Comparison of ENCODE assay signal across 12 cellular contexts in genomic region chr21:32334980-32335471, GRCh38. TPM values are rescaled to one million over a fixed set of nuclear protein-coding genes. Genes with fewer than 3 reads are reported as not detected.
A peak's percentile ranks its signal among the peaks of the same experiment; 100 is the strongest.
DNase-seq lines count a peak whose midpoint lies in the region; ATAC-seq and FAIRE-seq lines count a peak whose summit lies in the region.
"Had no signal": no experiment of that assay in that cellular context is flagged by ENCODE, and none has a peak within 500 bp of the region (broad histone marks: within the 10 kb centered on the region; RNA-seq: fewer than 3 reads in every experiment).

No MANE protein-coding gene starts in this region.

- no peak for FAIRE-seq in urothelium cell line (lab: Jason Lieb, UNC)

- DNase-seq in D341Med (ENCODE audit: low spot score) (peak; percentile 76), NCI-H69 (lab: John Stamatoyannopoulos, UW) (peak; percentile 87), fibroblast of peridontal ligament (ENCODE audit: extremely low read depth) (peak; percentile 66), occipital lobe (lab: John Stamatoyannopoulos, UW) (peak; percentile 61), urothelium cell line (ENCODE audit: low spot score) (no peak), SW480 (ENCODE audit: low spot score) (no peak), SW 1271 (lab: John Stamatoyannopoulos, UW) (no peak)
- DNase-seq: activated T-cell treated with anti-CD3 and anti-CD28 coated beads, Interleukin-2, amount 50 U/mL, for 4 hours; central memory CD4-positive, alpha-beta T cell; NCI-H2227 treated with DMSO at 0.1 percent for 48 hours had no signal

- no peak for ATAC-seq in activated CD4-positive, CD25-positive, alpha-beta regulatory T cell treated with anti-CD3 and anti-CD28 coated beads, Interleukin-2, amount 50 U/mL, for 24 hours
- ATAC-seq: activated T-cell treated with anti-CD3 and anti-CD28 coated beads, Interleukin-2, amount 50 U/mL, for 4 hours had no signal

RNA-seq across cellular contexts. Expression of gene MRAP, which starts 36.4 kb away (rescaled TPM):
- not detected for total RNA-seq in occipital lobe
- total RNA-seq: activated T-cell treated with anti-CD3 and anti-CD28 coated beads, Interleukin-2, amount 50 U/mL, for 4 hours; urinary bladder had no signal

RNA-seq across cellular contexts. Expression of gene MIS18A, which starts 56.2 kb away (rescaled TPM):
- total RNA-seq in occipital lobe, result 9.0 TPM

RNA-seq across cellular contexts. Expression of gene URB1, which starts 57.8 kb away (rescaled TPM):
- 13.1 TPM for total RNA-seq in occipital lobe

Comparison
In these comparisons a context has a peak if more than half of its experiments do, and no peak if none do; other contexts are left out.
1. DNase-seq: peak in D341Med (single experiment), NCI-H69 (single experiment), fibroblast of peridontal ligament (single experiment) and occipital lobe (single experiment); none in urothelium cell line (single experiment), SW480 (single experiment) and SW 1271 (0 of 2).